10 cellular contexts compared by ENCODE assay signal in the genomic region with DNA sequence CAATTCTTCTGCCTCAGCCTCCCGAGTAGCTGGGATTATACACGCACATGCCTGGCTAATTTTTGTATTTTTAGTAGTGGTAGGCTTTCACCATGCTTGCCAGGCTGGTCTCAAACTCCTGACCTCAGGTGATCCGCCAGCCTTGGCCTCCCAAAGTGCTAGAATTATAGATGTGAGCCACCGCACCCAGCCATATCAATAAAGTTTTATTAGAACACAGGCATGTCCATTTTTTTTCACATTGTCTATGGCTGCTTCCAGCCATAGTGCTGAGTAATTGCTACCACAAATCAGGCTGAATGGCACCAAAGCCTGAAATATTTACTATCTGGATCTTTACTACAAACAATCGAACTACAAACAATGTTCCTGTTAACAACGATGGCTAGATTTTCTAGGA.
"Had no signal": no experiment of that assay in that cellular context is flagged by ENCODE, and none has a peak within 500 bp of the region (broad histone marks: within the 10 kb centered on the region; RNA-seq: fewer than 3 reads in every experiment).

No MANE protein-coding gene starts in this region.

- ATAC-seq: GM23338 had no signal

- H3K4me2 ChIP-seq: GM23338, KMS-11 had no signal

- DNase-seq: H9, HCEC 1CT, HFFc6, IMR-90, KBM-7 had no signal

- FAIRE-seq: H1, H54 had no signal

- H3K27ac ChIP-seq: HL-60, KMS-11 had no signal

- H3K9ac ChIP-seq: KMS-11 had no signal

- H3K4me3 ChIP-seq: GM23338 had no signal

- H2AFZ ChIP-seq: GM23338 had no signal
